31 cellular contexts compared by ENCODE assay signal in the genomic region with DNA sequence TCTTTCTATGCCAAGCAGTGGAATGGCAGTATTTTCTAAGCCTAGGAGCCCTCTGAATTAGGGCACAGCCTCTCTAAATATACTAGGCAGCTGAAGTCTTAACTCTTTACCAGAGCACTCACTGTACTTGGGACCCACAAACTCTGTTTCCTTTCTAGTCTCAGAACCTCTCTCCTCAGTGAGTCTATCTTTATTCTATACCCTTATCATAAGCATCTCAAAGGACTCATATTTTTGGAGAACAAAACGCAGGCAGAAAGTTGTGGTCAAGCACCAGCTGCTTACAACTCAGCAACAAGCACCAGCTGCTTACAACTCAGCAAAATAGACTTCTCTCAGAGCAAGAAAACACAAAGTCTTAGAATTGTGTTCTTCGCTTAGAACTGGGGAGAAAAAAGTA. TPM values are rescaled to one million over a fixed set of nuclear protein-coding genes. Genes with fewer than 3 reads are reported as not detected.
"Had no signal": no experiment of that assay in that cellular context is flagged by ENCODE, and none has a peak within 500 bp of the region (broad histone marks: within the 10 kb centered on the region; RNA-seq: fewer than 3 reads in every experiment).

No MANE protein-coding gene starts in this region.

- H3K9me3 Mint-ChIP-seq: memory B cell; mesothelial cell of epicardium; stimulated activated naive B cell treated with anti-CD40 and anti-IgM and Interleukin-4, amounts not matched to agents 10 μg/mL and 1 μg/mL and 100 μg/mL, for 72 hours; stimulated activated naive CD8-positive, alpha-beta T cell treated with anti-CD3 and anti-CD28 coated beads, Interleukin-15, amount 100 ng/mL, for 72 hours had no signal

- ATAC-seq: left cardiac atrium; lower lobe of right lung; psoas muscle; right lobe of liver; stimulated activated naive B cell treated with anti-CD40 and anti-IgM and Interleukin-4, amounts not matched to agents 10 μg/mL and 1 μg/mL and 100 μg/mL, for 72 hours; stimulated activated naive CD8-positive, alpha-beta T cell treated with anti-CD3 and anti-CD28 coated beads, Interleukin-15, amount 100 ng/mL, for 72 hours; upper lobe of right lung had no signal

- H3K4me3 Mint-ChIP-seq: memory B cell; mesothelial cell of epicardium; naive B cell; stimulated activated naive B cell treated with anti-CD40 and anti-IgM and Interleukin-4, amounts not matched to agents 10 μg/mL and 1 μg/mL and 100 μg/mL, for 72 hours; stimulated activated naive CD8-positive, alpha-beta T cell treated with anti-CD3 and anti-CD28 coated beads, Interleukin-15, amount 100 ng/mL, for 72 hours had no signal

- H3K36me3 Mint-ChIP-seq: mesothelial cell of epicardium; naive B cell; stimulated activated naive B cell treated with anti-CD40 and anti-IgM and Interleukin-4, amounts not matched to agents 10 μg/mL and 1 μg/mL and 100 μg/mL, for 72 hours had no signal

- H3K27me3 Mint-ChIP-seq: memory B cell; naive B cell; stimulated activated naive B cell treated with anti-CD40 and anti-IgM and Interleukin-4, amounts not matched to agents 10 μg/mL and 1 μg/mL and 100 μg/mL, for 72 hours; stimulated activated naive CD8-positive, alpha-beta T cell treated with anti-CD3 and anti-CD28 coated beads, Interleukin-15, amount 100 ng/mL, for 72 hours had no signal

- DNase-seq: dorsolateral prefrontal cortex; effector CD8-positive, alpha-beta T cell; foreskin melanocyte; head of caudate nucleus; kidney; left cardiac atrium; left ventricle myocardium inferior; lower lobe of right lung; naive B cell; psoas muscle; retina; right lobe of liver; spleen; stimulated activated CD4-positive, alpha-beta T cell treated with anti-CD3 and anti-CD28 coated beads, Interleukin-15, amount 100 ng/mL, for 24 hours; stimulated activated CD4-positive, alpha-beta T cell treated with anti-CD3 and anti-CD28 coated beads, Interleukin-1b, Interleukin-23, amount 100 ng/mL, for 48 hours; stimulated activated CD4-positive, alpha-beta T cell treated with anti-CD3 and anti-CD28 coated beads, Interleukin-4, amount 100 ng/mL, for 24 hours; stimulated activated naive B cell treated with anti-CD40 and anti-IgM and Interleukin-4, amounts not matched to agents 10 μg/mL and 1 μg/mL and 100 μg/mL, for 72 hours; stimulated activated naive CD8-positive, alpha-beta T cell treated with anti-CD3 and anti-CD28 coated beads, Interleukin-15, amount 100 ng/mL, for 72 hours; testis; upper lobe of right lung had no signal

- H3K27ac Mint-ChIP-seq: memory B cell; mesothelial cell of epicardium; naive B cell; stimulated activated naive B cell treated with anti-CD40 and anti-IgM and Interleukin-4, amounts not matched to agents 10 μg/mL and 1 μg/mL and 100 μg/mL, for 72 hours had no signal

- H3K4me1 Mint-ChIP-seq: memory B cell; mesothelial cell of epicardium; naive B cell; stimulated activated naive B cell treated with anti-CD40 and anti-IgM and Interleukin-4, amounts not matched to agents 10 μg/mL and 1 μg/mL and 100 μg/mL, for 72 hours; stimulated activated naive CD8-positive, alpha-beta T cell treated with anti-CD3 and anti-CD28 coated beads, Interleukin-15, amount 100 ng/mL, for 72 hours had no signal

RNA-seq across cellular contexts. Expression of a gene that starts 1.0 kb away (rescaled TPM):
- total RNA-seq: hepatocyte, kidney, left cardiac atrium, left ventricle myocardium inferior, lower lobe of right lung, mesothelial cell of epicardium, mucosa of gallbladder, osteoblast, psoas muscle, skeletal muscle tissue, spleen, subcutaneous adipose tissue, tibial nerve, upper lobe of right lung, vagina had no signal
- polyA plus RNA-seq: esophagus, hepatocyte, neural cell, psoas muscle, spleen had no signal
